Comparison of ENCODE assay signal across 24 cellular contexts in the genomic region with DNA sequence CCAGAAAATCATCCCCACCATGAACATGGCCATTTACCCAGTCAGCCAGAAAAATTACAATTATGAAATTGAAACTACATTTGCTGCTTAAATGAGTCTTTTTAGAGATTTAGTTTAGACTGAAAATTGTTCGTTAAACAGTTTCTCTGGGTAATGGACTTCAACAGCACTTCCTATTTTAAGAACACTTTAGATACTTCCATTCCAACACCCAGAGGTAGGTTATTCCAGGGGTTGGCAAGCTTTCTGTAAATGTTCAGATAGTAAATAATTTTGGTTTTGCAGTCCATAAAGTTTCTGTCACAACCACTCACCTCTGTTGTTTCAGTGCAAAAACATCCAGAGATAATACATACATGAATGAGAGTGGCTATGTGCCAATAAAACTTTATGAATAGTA. TPM values are rescaled to one million over a fixed set of nuclear protein-coding genes. Genes with fewer than 3 reads are reported as not detected.
A peak's percentile ranks its signal among the peaks of the same experiment; 100 is the strongest.
DNase-seq lines count a peak whose midpoint lies in the region; ATAC-seq and TF ChIP-seq lines count a peak whose summit lies in the region.
"Had no signal": no experiment of that assay in that cellular context is flagged by ENCODE, and none has a peak within 500 bp of the region (broad histone marks: within the 10 kb centered on the region; RNA-seq: fewer than 3 reads in every experiment).

No MANE protein-coding gene starts in this region.

- ATAC-seq in Right ventricle myocardium superior (ENCODE audit: poor library complexity): peak; percentile 82
- ATAC-seq in activated naive CD8-positive, alpha-beta T cell treated with anti-CD3 and anti-CD28 coated beads, Interleukin-2, amount 50 U/mL, for 24 hours: no peak
- ATAC-seq: A549, GM12878 had no signal

- no peaks in the 10 kb centered on the region for H3K9me3 ChIP-seq in OCI-LY3 (ENCODE audit: insufficient read depth, low read length)
- no peaks in the 10 kb centered on the region for H3K9me3 ChIP-seq in left ventricle myocardium inferior (replicated peaks)
- no peaks in the 10 kb centered on the region for H3K9me3 ChIP-seq in thyroid gland
- H3K9me3 ChIP-seq: A549; BE2C; BLaER1 treated with 17β-estradiol and CSF1 and Interleukin-3, amounts not matched to agents 10 nM and 100 nM had no signal

- H3K36me3 ChIP-seq in OCI-LY3 (replicated peaks; ENCODE audit: low read depth, low read length) (no peaks in the 10 kb centered on the region), left ventricle myocardium inferior (no peaks in the 10 kb centered on the region), thyroid gland (no peaks in the 10 kb centered on the region)
- H3K36me3 ChIP-seq: BLaER1 treated with 17β-estradiol and CSF1 and Interleukin-3, amounts not matched to agents 10 nM and 100 nM had no signal

- H3K4me3 Mint-ChIP-seq in activated naive CD8-positive, alpha-beta T cell treated with anti-CD3 and anti-CD28 coated beads, Interleukin-2, amount 50 U/mL, for 24 hours: no peak overlapping the region
- H3K4me3 Mint-ChIP-seq: CD14-positive monocyte; CD4-positive, alpha-beta T cell; CD8-positive, alpha-beta memory T cell had no signal

- H3K27ac ChIP-seq in OCI-LY3 (ENCODE audit: low read length) (peak overlapping the region; percentile 59), left ventricle myocardium inferior (replicated peaks) (peak overlapping the region; percentile 75), thyroid gland (no peak overlapping the region)
- H3K27ac ChIP-seq: A549; BLaER1 treated with 17β-estradiol and CSF1 and Interleukin-3, amounts not matched to agents 10 nM and 100 nM; GM23248 had no signal

- no peaks in the 10 kb centered on the region for H3K4me1 Mint-ChIP-seq in activated naive CD8-positive, alpha-beta T cell treated with anti-CD3 and anti-CD28 coated beads, Interleukin-2, amount 50 U/mL, for 24 hours
- H3K4me1 Mint-ChIP-seq: CD14-positive monocyte; CD8-positive, alpha-beta memory T cell had no signal

- TF ChIP-seq POLR2A in thyroid gland (IDR thresholded peaks at IDR 0.05): no peak

- H3K27ac Mint-ChIP-seq in activated naive CD8-positive, alpha-beta T cell treated with anti-CD3 and anti-CD28 coated beads, Interleukin-2, amount 50 U/mL, for 24 hours: no peak overlapping the region
- H3K27ac Mint-ChIP-seq: CD14-positive monocyte; CD4-positive, alpha-beta T cell; CD8-positive, alpha-beta memory T cell had no signal

- no peak overlapping the region; the same call in none of the 2 replicates for H3K9ac ChIP-seq in OCI-LY3 (ENCODE audit: low read length)
- H3K9ac ChIP-seq: BLaER1 treated with 17β-estradiol and CSF1 and Interleukin-3, amounts not matched to agents 10 nM and 100 nM; GM23248 had no signal

- no peak for DNase-seq in Right ventricle myocardium superior
- no peak for DNase-seq in cardiac septum (ENCODE audit: low spot score)
- no peak for DNase-seq in left ventricle myocardium inferior
- DNase-seq in NOMO-1 treated with dmso at 0.1 percent for 144 hours (lab: John Stamatoyannopoulos, UW; ENCODE audit: unreplicated experiment): no peak
- no peak for DNase-seq in thyroid gland
- DNase-seq in activated naive CD8-positive, alpha-beta T cell treated with anti-CD3 and anti-CD28 coated beads, Interleukin-2, amount 50 U/mL, for 24 hours: no peak
- DNase-seq: 8988T; ACHN; AML-193; BE2C; CD4-positive, alpha-beta T cell; CD8-positive, alpha-beta memory T cell; DMS 273 treated with DMSO at 0.1 percent for 48 hours; DMS79; EL; GDM1; GM23248; H7; HCEC 1CT had no signal

- H2AFZ ChIP-seq in OCI-LY3 (ENCODE audit: low read depth, low read length): peak overlapping the region; percentile 81; the same call in 1 of the 2 replicates
- H2AFZ ChIP-seq: GM23248 had no signal

- WGBS in thyroid gland, 2 donors: 83 to 85% methylated on average over 1 of the region's 1 CpG

- H3K27me3 ChIP-seq in OCI-LY3 (ENCODE audit: low read depth, low read length): peaks cover 12% of the 10 kb centered on the region; the same call in 1 of the 2 replicates
- no peaks in the 10 kb centered on the region for H3K27me3 ChIP-seq in left ventricle myocardium inferior (ENCODE audit: low read depth)
- no peaks in the 10 kb centered on the region for H3K27me3 ChIP-seq in thyroid gland
- H3K27me3 ChIP-seq: BE2C; BLaER1 treated with 17β-estradiol and CSF1 and Interleukin-3, amounts not matched to agents 10 nM and 100 nM had no signal

- no peaks in the 10 kb centered on the region for H3K79me2 ChIP-seq in OCI-LY3 (ENCODE audit: low read length)

- no peaks in the 10 kb centered on the region for H3K36me3 Mint-ChIP-seq in activated naive CD8-positive, alpha-beta T cell treated with anti-CD3 and anti-CD28 coated beads, Interleukin-2, amount 50 U/mL, for 24 hours (ENCODE audit: low read depth)
- H3K36me3 Mint-ChIP-seq: CD14-positive monocyte; CD8-positive, alpha-beta memory T cell had no signal

- peaks cover 15% of the 10 kb centered on the region for H3K4me1 ChIP-seq in OCI-LY3 (ENCODE audit: low read length)
- peaks cover 17% of the 10 kb centered on the region for H3K4me1 ChIP-seq in left ventricle myocardium inferior
- H3K4me1 ChIP-seq in thyroid gland: no peaks in the 10 kb centered on the region
- H3K4me1 ChIP-seq: A549; BLaER1 treated with 17β-estradiol and CSF1 and Interleukin-3, amounts not matched to agents 10 nM and 100 nM had no signal

- no peaks in the 10 kb centered on the region for H4K20me1 ChIP-seq in OCI-LY3 (ENCODE audit: insufficient read depth, low read length)
- H4K20me1 ChIP-seq: BLaER1 treated with 17β-estradiol and CSF1 and Interleukin-3, amounts not matched to agents 10 nM and 100 nM had no signal

- H3K4me2 ChIP-seq in OCI-LY3 (ENCODE audit: low read length): peak overlapping the region; percentile 56
- H3K4me2 ChIP-seq: A549; BLaER1 treated with 17β-estradiol and CSF1 and Interleukin-3, amounts not matched to agents 10 nM and 100 nM had no signal

- intact Hi-C loops in Right ventricle myocardium superior (cut with DNase I): no loop called here
- intact Hi-C loops in cardiac septum (cut with DNase I): no loop called here
- intact Hi-C loops in left ventricle myocardium inferior (cut with micrococcal nuclease): no loop called here
- intact Hi-C loops in thyroid gland (cut with DNase I): no loop called here

- no peak for TF ChIP-seq CTCF in OCI-LY3 (IDR thresholded peaks at IDR 0.05; ENCODE audit: low read depth, low read length)
- no peak for TF ChIP-seq CTCF in left ventricle myocardium inferior (IDR thresholded peaks at IDR 0.05; ENCODE audit: borderline replicate concordance)
- no peak for TF ChIP-seq CTCF in thyroid gland (IDR thresholded peaks at IDR 0.05)

- no peak overlapping the region for H3K4me3 ChIP-seq in OCI-LY3 (ENCODE audit: low read length)
- H3K4me3 ChIP-seq in left ventricle myocardium inferior: no peak overlapping the region
- no peak overlapping the region for H3K4me3 ChIP-seq in thyroid gland (replicated peaks in 1 of 3)
- H3K4me3 ChIP-seq: A549; BLaER1 treated with 17β-estradiol and CSF1 and Interleukin-3, amounts not matched to agents 10 nM and 100 nM; GM12878; GM23248 had no signal

- no peaks in the 10 kb centered on the region for H3K9me3 Mint-ChIP-seq in activated naive CD8-positive, alpha-beta T cell treated with anti-CD3 and anti-CD28 coated beads, Interleukin-2, amount 50 U/mL, for 24 hours
- H3K9me3 Mint-ChIP-seq: CD4-positive, alpha-beta T cell; CD8-positive, alpha-beta memory T cell had no signal

- H3K27me3 Mint-ChIP-seq in activated naive CD8-positive, alpha-beta T cell treated with anti-CD3 and anti-CD28 coated beads, Interleukin-2, amount 50 U/mL, for 24 hours: peaks cover 35% of the 10 kb centered on the region

RNA-seq across cellular contexts. Expression of gene NMNAT2, which starts 10.2 kb away (rescaled TPM):
- total RNA-seq in Right ventricle myocardium superior: 2.1 TPM
- total RNA-seq in cardiac septum: 1.9 TPM
- 3.4 TPM for total RNA-seq in left ventricle myocardium inferior
- total RNA-seq in thyroid gland: 10 to 100 TPM in 2 of 4 donors, 1 to 10 TPM in 2; 7.6 to 39.5 (median 17.3) TPM
- total RNA-seq: CD4-positive, alpha-beta T cell; CD8-positive, alpha-beta memory T cell had no signal

Comparison
In these comparisons a context has a peak if more than half of its experiments do, and no peak if none do; other contexts are left out.
1. H3K27ac ChIP-seq: peak in OCI-LY3 (single experiment) and left ventricle myocardium inferior (single experiment); none in thyroid gland (0 of 3).